Comparison of ENCODE assay signal across 8 cellular contexts in genomic region chr22:38842512-38843200, GRCh38. TPM values are rescaled to one million over a fixed set of nuclear protein-coding genes. Genes with fewer than 3 reads are reported as not detected.
DNase-seq lines count a peak whose midpoint lies in the region; ATAC-seq, FAIRE-seq and TF ChIP-seq lines count a peak whose summit lies in the region.

No MANE protein-coding gene starts in this region.

- no peaks in the 10 kb centered on the region for H3K36me3 ChIP-seq in astrocyte (ENCODE audit: insufficient read depth, low read length)
- H3K36me3 ChIP-seq in lower lobe of right lung, result no peaks in the 10 kb centered on the region
- no peaks in the 10 kb centered on the region for H3K36me3 ChIP-seq in thoracic aorta
- no peaks in the 10 kb centered on the region for H3K36me3 ChIP-seq in thyroid gland

- WGBS in thyroid gland, 2 donors, result 32 to 33% methylated on average over 24 of the region's 34 CpGs

- no peak overlapping the region for H3K27ac ChIP-seq in astrocyte (ENCODE audit: low read depth, low read length)
- H3K27ac ChIP-seq in lower lobe of right lung, result peak overlapping the region; percentile 36
- peak overlapping the region; percentile 83 for H3K27ac ChIP-seq in thoracic aorta
- H3K27ac ChIP-seq in thyroid gland, result peak overlapping the region in 1 of 3 donors; percentile 30

- H3K9me3 Mint-ChIP-seq in activated T-cell treated with anti-CD3 and anti-CD28 coated beads, Interleukin-2, amount 50 U/mL, for 24 hours, result no peaks in the 10 kb centered on the region
- no peaks in the 10 kb centered on the region for H3K9me3 Mint-ChIP-seq in astrocyte (ENCODE audit: unreplicated experiment)

- no peak for TF ChIP-seq POLR2A in thyroid gland (IDR thresholded peaks at IDR 0.05)

- no peaks in the 10 kb centered on the region for H3K36me3 Mint-ChIP-seq in activated T-cell treated with anti-CD3 and anti-CD28 coated beads, Interleukin-2, amount 50 U/mL, for 24 hours (ENCODE audit: low read depth)
- H3K36me3 Mint-ChIP-seq in astrocyte (ENCODE audit: low read depth, unreplicated experiment), result peaks cover 2% of the 10 kb centered on the region

- H3K4me3 ChIP-seq in astrocyte (ENCODE audit: insufficient read depth, low read depth, low read length), result peak overlapping the region; percentile 49
- H3K4me3 ChIP-seq in lower lobe of right lung, result peak overlapping the region; percentile 55
- peak overlapping the region; percentile 85 for H3K4me3 ChIP-seq in thoracic aorta
- H3K4me3 ChIP-seq in thyroid gland (replicated peaks in 1 of 3), result peak overlapping the region in 1 of 3 donors; percentile 38

- H3K9ac ChIP-seq in astrocyte (ENCODE audit: low read length), result no peak overlapping the region

- peaks cover 23% of the 10 kb centered on the region for H3K4me1 Mint-ChIP-seq in activated T-cell treated with anti-CD3 and anti-CD28 coated beads, Interleukin-2, amount 50 U/mL, for 24 hours (ENCODE audit: low read depth)
- H3K4me1 Mint-ChIP-seq in astrocyte (ENCODE audit: low read depth, unreplicated experiment), result peaks cover 1% of the 10 kb centered on the region

- peaks cover 24% of the 10 kb centered on the region for H3K27me3 Mint-ChIP-seq in activated T-cell treated with anti-CD3 and anti-CD28 coated beads, Interleukin-2, amount 50 U/mL, for 24 hours
- H3K27me3 Mint-ChIP-seq in astrocyte (ENCODE audit: low read depth, unreplicated experiment), result peaks cover 57% of the 10 kb centered on the region

- peak overlapping the region; percentile 84 for H2AFZ ChIP-seq in astrocyte (ENCODE audit: low read depth, low read length)

- intact Hi-C loops in lower lobe of right lung (cut with DNase I) (no loop called here), thyroid gland (cut with DNase I) (loop anchor here (5.0 kb wide), 1 partner anchor 60 kb away; no protein-coding TSS in a partner anchor)

- H3K4me2 ChIP-seq in astrocyte (ENCODE audit: low read length), result peak overlapping the region; percentile 82

- H3K27me3 ChIP-seq in astrocyte (ENCODE audit: insufficient read depth, low read length), result peaks cover 12% of the 10 kb centered on the region
- H3K27me3 ChIP-seq in lower lobe of right lung (ENCODE audit: low read depth), result peaks cover 35% of the 10 kb centered on the region
- no peaks in the 10 kb centered on the region for H3K27me3 ChIP-seq in thoracic aorta (replicated peaks; ENCODE audit: insufficient read depth)
- H3K27me3 ChIP-seq in thyroid gland, result no peaks in the 10 kb centered on the region

- no peak for DNase-seq in activated T-cell treated with anti-CD3 and anti-CD28 coated beads, Interleukin-2, amount 50 U/mL, for 24 hours
- DNase-seq in activated T-cell treated with anti-CD3 and anti-CD28 coated beads for 4 hours, result no peak
- DNase-seq in astrocyte (ENCODE audit: low read depth), result no peak
- DNase-seq in lower lobe of right lung, result no peak
- DNase-seq in thoracic aorta (ENCODE audit: low spot score), result no peak
- no peak for DNase-seq in left lobe of liver (ENCODE audit: low spot score)
- no peak for DNase-seq in thyroid gland

- H3K4me1 ChIP-seq in astrocyte (ENCODE audit: insufficient read depth, low read length) (peaks cover 7% of the 10 kb centered on the region), lower lobe of right lung (peaks cover 12% of the 10 kb centered on the region), thoracic aorta (ENCODE audit: control insufficient read depth in 1 of 2, low read depth in 2 of 2) (peaks cover 27 to 61% of the 10 kb centered on the region in 2 donors), thyroid gland (peaks cover 5 to 13% of the 10 kb centered on the region in 2 donors)

- FAIRE-seq in astrocyte (lab: Jason Lieb, UNC), result no peak

- H3K79me2 ChIP-seq in astrocyte (ENCODE audit: insufficient read depth, low read length), result no peaks in the 10 kb centered on the region

- TF ChIP-seq CTCF in astrocyte (IDR thresholded peaks at IDR 0.05; ENCODE audit: insufficient read depth, low read depth, low read length) (no peak), lower lobe of right lung (IDR thresholded peaks at IDR 0.05) (no peak), thoracic aorta (IDR thresholded peaks at IDR 0.05) (no peak), thyroid gland (IDR thresholded peaks at IDR 0.05) (no peak)

- peaks cover 16% of the 10 kb centered on the region for H4K20me1 ChIP-seq in astrocyte (ENCODE audit: insufficient read depth, low read length)

- H3K27ac Mint-ChIP-seq in activated T-cell treated with anti-CD3 and anti-CD28 coated beads, Interleukin-2, amount 50 U/mL, for 24 hours, result peak overlapping the region; percentile 22
- H3K27ac Mint-ChIP-seq in astrocyte (ENCODE audit: unreplicated experiment), result peak overlapping the region; percentile 53

- ATAC-seq in lower lobe of right lung (no peak), thoracic aorta (ENCODE audit: insufficient number of reproducible peaks, low FRiP score, low read depth) (no peak), left lobe of liver (no peak), HG02870 (IDR thresholded peaks at IDR 0.05; ENCODE audit: unreplicated experiment) (no peak)

- H3K9me3 ChIP-seq in astrocyte (ENCODE audit: insufficient read depth, low read depth, low read length) (no peaks in the 10 kb centered on the region), lower lobe of right lung (no peaks in the 10 kb centered on the region), thoracic aorta (no peaks in the 10 kb centered on the region), thyroid gland (no peaks in the 10 kb centered on the region)

- peak overlapping the region; percentile 76 for H3K4me3 Mint-ChIP-seq in activated T-cell treated with anti-CD3 and anti-CD28 coated beads, Interleukin-2, amount 50 U/mL, for 24 hours
- H3K4me3 Mint-ChIP-seq in astrocyte (ENCODE audit: unreplicated experiment), result peak overlapping the region; percentile 81

RNA-seq across cellular contexts. Expression of gene NPTXR, which starts 1.2 kb away (rescaled TPM):
- total RNA-seq in astrocyte (5.1 and 5.4 TPM in 2 replicates), lower lobe of right lung (5.1 TPM), thoracic aorta (10 to 100 TPM; 29.3 to 50.8 TPM), left lobe of liver (0.45 TPM), thyroid gland (1 to 10 TPM; 3.6 to 8.7 (median 4.4) TPM)

RNA-seq across cellular contexts. Expression of gene CBX6, which starts 29.4 kb away (rescaled TPM):
- total RNA-seq in astrocyte (34.9 and 38.9 TPM in 2 replicates), lower lobe of right lung (54.7 TPM), thoracic aorta (100 to 1,000 TPM in 1 of 2 donors, 10 to 100 TPM in 1; 80.1 to 111 TPM), left lobe of liver (16.0 TPM), thyroid gland (100 to 1,000 TPM in 2 of 4 donors, 10 to 100 TPM in 2; 47.2 to 118 (median 85.0) TPM)

RNA-seq across cellular contexts. Expression of gene DNAL4, which starts 48.7 kb away (rescaled TPM):
- total RNA-seq in astrocyte (12.8 and 12.9 TPM in 2 replicates), lower lobe of right lung (21.3 TPM), thoracic aorta (10 to 100 TPM in 1 of 2 donors, 1 to 10 TPM in 1; 9.5 to 20.8 TPM), left lobe of liver (3.3 TPM), thyroid gland (10 to 100 TPM; 30.9 to 50.0 (median 37.9) TPM)
